Comparison of ENCODE assay signal across 1 cellular context in the genomic region with DNA sequence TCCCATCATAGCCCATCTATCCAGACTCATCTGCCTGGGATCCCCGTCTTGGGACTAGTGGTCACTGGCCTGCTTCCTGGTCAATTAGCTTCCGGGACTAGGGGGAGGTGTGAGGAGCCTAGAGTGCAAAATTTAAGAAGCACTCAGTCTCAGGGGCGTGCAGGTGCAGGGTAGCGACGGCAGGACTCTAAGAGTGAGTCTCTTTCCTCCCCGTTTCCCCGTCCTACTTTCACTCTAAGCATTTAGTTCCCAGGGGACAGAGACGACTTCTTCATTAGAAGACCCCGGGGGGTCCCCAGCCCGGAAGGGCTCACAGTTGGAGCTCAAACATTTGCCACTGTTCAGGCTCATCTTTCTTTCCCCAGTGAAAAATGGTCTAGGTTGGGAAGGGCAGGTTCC.
TF ChIP-seq lines count a peak whose summit lies in the region.

No MANE protein-coding gene starts in this region.

TF ChIP-seq in GM12878, 131 proteins besides CTCF, POLR2A, EP300 and RAD21:
- TF ChIP-seq SREBF2 (IDR thresholded peaks at IDR 0.05; ENCODE audit: low read length) (no peak), NR2F1 (conservative IDR thresholded peaks at IDR 0.05) (no peak), BACH1 (IDR thresholded peaks at IDR 0.05; ENCODE audit: borderline replicate concordance) (no peak), E2F8 (IDR thresholded peaks at IDR 0.05; ENCODE audit: low read depth, partially characterized antibody) (no peak), ZNF24 (IDR thresholded peaks at IDR 0.05) (no peak), NRF1 (conservative IDR thresholded peaks at IDR 0.05; ENCODE audit: low read depth, low read length) (no peak), DPF2 (IDR thresholded peaks at IDR 0.05) (no peak), FOXK2 (IDR thresholded peaks at IDR 0.05) (no peak), JUNB (IDR thresholded peaks at IDR 0.05) (no peak), SPI1 (IDR thresholded peaks at IDR 0.05; ENCODE audit: borderline replicate concordance, insufficient read depth, low read depth, low read length) (no peak), TAF1 (IDR thresholded peaks at IDR 0.05; ENCODE audit: borderline replicate concordance, low read depth, low read length) (0 out of 2 replicates have a peak, but pooled peaks have one; percentile 29), SREBF1 (IDR thresholded peaks at IDR 0.05; ENCODE audit: low read length) (no peak), HDAC6 (IDR thresholded peaks at IDR 0.05; ENCODE audit: unreplicated experiment) (no peak), MEF2B (IDR thresholded peaks at IDR 0.05; ENCODE audit: partially characterized antibody, poor library complexity, severe bottlenecking) (peak; percentile 36), SMAD1 (IDR thresholded peaks at IDR 0.05; ENCODE audit: low read depth, partially characterized antibody) (no peak)
- TF ChIP-seq, protein P1, sequence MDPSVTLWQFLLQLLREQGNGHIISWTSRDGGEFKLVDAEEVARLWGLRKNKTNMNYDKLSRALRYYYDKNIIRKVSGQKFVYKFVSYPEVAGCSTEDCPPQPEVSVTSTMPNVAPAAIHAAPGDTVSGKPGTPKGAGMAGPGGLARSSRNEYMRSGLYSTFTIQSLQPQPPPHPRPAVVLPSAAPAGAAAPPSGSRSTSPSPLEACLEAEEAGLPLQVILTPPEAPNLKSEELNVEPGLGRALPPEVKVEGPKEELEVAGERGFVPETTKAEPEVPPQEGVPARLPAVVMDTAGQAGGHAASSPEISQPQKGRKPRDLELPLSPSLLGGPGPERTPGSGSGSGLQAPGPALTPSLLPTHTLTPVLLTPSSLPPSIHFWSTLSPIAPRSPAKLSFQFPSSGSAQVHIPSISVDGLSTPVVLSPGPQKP (IDR thresholded peaks at IDR 0.05; ENCODE audit: low read depth, low read length), result no peak
